In genomic region chr19:54095859-54096641, GRCh38 we compare ENCODE assay signal across 1 cellular context.
TF ChIP-seq lines count a peak whose summit lies in the region.

No MANE protein-coding gene starts in this region.

TF ChIP-seq in HepG2, 621 proteins besides CTCF, POLR2A, EP300 and RAD21 (continued from another document and continues in another):
- TF ChIP-seq FLYWCH1 (CRISPR knock-in tag; IDR thresholded peaks at IDR 0.05), result peak; percentile 71; the same call in 1 of the 2 replicates
- peak; percentile 73; the same call in 1 of the 2 replicates for TF ChIP-seq ZNF678 (CRISPR knock-in tag; IDR thresholded peaks at IDR 0.05)
- 0 out of 2 replicates have a peak, but pooled peaks have one; percentile 56 for TF ChIP-seq ZNF510 (CRISPR knock-in tag; IDR thresholded peaks at IDR 0.05; ENCODE audit: low read depth)
- TF ChIP-seq ARID4A (CRISPR knock-in tag; IDR thresholded peaks at IDR 0.05; ENCODE audit: borderline replicate concordance), result peak; percentile 19; the same call in 1 of the 2 replicates
- peak; percentile 96 for TF ChIP-seq ZNF563 (CRISPR knock-in tag; IDR thresholded peaks at IDR 0.05)
- TF ChIP-seq ZBTB34 (CRISPR knock-in tag; IDR thresholded peaks at IDR 0.05), result 0 out of 2 replicates have a peak, but pooled peaks have one; percentile 30
- TF ChIP-seq ERF (CRISPR knock-in tag; IDR thresholded peaks at IDR 0.05), result peak; percentile 37; the same call in 1 of the 2 replicates
- peak; percentile 66; the same call in 1 of the 2 replicates for TF ChIP-seq ZFP37 (CRISPR knock-in tag; IDR thresholded peaks at IDR 0.05; ENCODE audit: borderline replicate concordance)
- TF ChIP-seq ZNF12 (CRISPR knock-in tag; IDR thresholded peaks at IDR 0.05), result 0 out of 2 replicates have a peak, but pooled peaks have one; percentile 20
- TF ChIP-seq REPIN1 (CRISPR knock-in tag; IDR thresholded peaks at IDR 0.05; ENCODE audit: borderline replicate concordance, low read depth), result 0 out of 2 replicates have a peak, but pooled peaks have one; percentile 34
- TF ChIP-seq ZNF777 (CRISPR knock-in tag; IDR thresholded peaks at IDR 0.05), result peak; percentile 46; the same call in 1 of the 2 replicates
- peak; percentile 60; the same call in 1 of the 2 replicates for TF ChIP-seq ZBTB38 (CRISPR knock-in tag; IDR thresholded peaks at IDR 0.05)
- TF ChIP-seq TEAD2 (CRISPR knock-in tag; IDR thresholded peaks at IDR 0.05), result peak; percentile 88; the same call in 1 of the 2 replicates
- TF ChIP-seq IKZF5 (CRISPR knock-in tag; IDR thresholded peaks at IDR 0.05), result 0 out of 2 replicates have a peak, but pooled peaks have one; percentile 23
- TF ChIP-seq DZIP1 (CRISPR knock-in tag; IDR thresholded peaks at IDR 0.05), result 0 out of 2 replicates have a peak, but pooled peaks have one; percentile 46
- 0 out of 2 replicates have a peak, but pooled peaks have one; percentile 13 for TF ChIP-seq TFAP4 (IDR thresholded peaks at IDR 0.05; ENCODE audit: borderline replicate concordance, low read depth)
- TF ChIP-seq ETV5 (CRISPR knock-in tag; IDR thresholded peaks at IDR 0.05; ENCODE audit: borderline replicate concordance), result 0 out of 2 replicates have a peak, but pooled peaks have one; percentile 16
- TF ChIP-seq BRD4 (CRISPR knock-in tag; IDR thresholded peaks at IDR 0.05), result 0 out of 2 replicates have a peak, but pooled peaks have one; percentile 26
- peak; percentile 62; the same call in 1 of the 2 replicates for TF ChIP-seq FOXC1 (CRISPR knock-in tag; IDR thresholded peaks at IDR 0.05; ENCODE audit: borderline replicate concordance)
- peak; percentile 75 for TF ChIP-seq ZFY (CRISPR knock-in tag; IDR thresholded peaks at IDR 0.05)
- TF ChIP-seq ATF3 (CRISPR knock-in tag; IDR thresholded peaks at IDR 0.05), result 0 out of 2 replicates have a peak, but pooled peaks have one; percentile 10
- 0 out of 2 replicates have a peak, but pooled peaks have one; percentile 25 for TF ChIP-seq RXRA (CRISPR knock-in tag; IDR thresholded peaks at IDR 0.05)
- peak; percentile 51; the same call in 1 of the 2 replicates for TF ChIP-seq HINFP (CRISPR knock-in tag; IDR thresholded peaks at IDR 0.05; ENCODE audit: low read depth)
- TF ChIP-seq ZNF800 (CRISPR knock-in tag; IDR thresholded peaks at IDR 0.05), result peak; percentile 79
- TF ChIP-seq ZZZ3 (CRISPR knock-in tag; IDR thresholded peaks at IDR 0.05; ENCODE audit: borderline replicate concordance), result 0 out of 2 replicates have a peak, but pooled peaks have one; percentile 54
- TF ChIP-seq ZNF768 (CRISPR knock-in tag; IDR thresholded peaks at IDR 0.05), result peak; percentile 26; the same call in 1 of the 2 replicates
- TF ChIP-seq PITX1 (CRISPR knock-in tag; IDR thresholded peaks at IDR 0.05), result peak; percentile 33; the same call in 1 of the 2 replicates
- peak; percentile 71; the same call in 1 of the 2 replicates for TF ChIP-seq SPEN (CRISPR knock-in tag; IDR thresholded peaks at IDR 0.05; ENCODE audit: low read depth)
- TF ChIP-seq MYC (CRISPR knock-in tag; IDR thresholded peaks at IDR 0.05; ENCODE audit: borderline replicate concordance), result peak; percentile 68
- peak; percentile 58; the same call in 1 of the 2 replicates for TF ChIP-seq GABPB1 (CRISPR knock-in tag; IDR thresholded peaks at IDR 0.05)
- TF ChIP-seq ETS1 (CRISPR knock-in tag; IDR thresholded peaks at IDR 0.05), result 0 out of 2 replicates have a peak, but pooled peaks have one; percentile 62
- TF ChIP-seq JUND (CRISPR knock-in tag; IDR thresholded peaks at IDR 0.05), result peak; percentile 30; the same call in 1 of the 2 replicates
- TF ChIP-seq ZNF619 (CRISPR knock-in tag; IDR thresholded peaks at IDR 0.05), result 0 out of 2 replicates have a peak, but pooled peaks have one; percentile 40
- peak; percentile 61; the same call in 1 of the 2 replicates for TF ChIP-seq TFDP2 (CRISPR knock-in tag; IDR thresholded peaks at IDR 0.05)
- TF ChIP-seq ZFYVE20 (CRISPR knock-in tag; IDR thresholded peaks at IDR 0.05; ENCODE audit: borderline replicate concordance, low read depth), result peak; percentile 85; the same call in 1 of the 2 replicates
- TF ChIP-seq MED1 (CRISPR knock-in tag; IDR thresholded peaks at IDR 0.05), result 0 out of 2 replicates have a peak, but pooled peaks have one; percentile 39
- TF ChIP-seq ZBTB33 (CRISPR knock-in tag; IDR thresholded peaks at IDR 0.05), result peak; percentile 30; the same call in 1 of the 2 replicates
- TF ChIP-seq HOXA3 (CRISPR knock-in tag; IDR thresholded peaks at IDR 0.05), result peak; percentile 63
